In the genomic region with DNA sequence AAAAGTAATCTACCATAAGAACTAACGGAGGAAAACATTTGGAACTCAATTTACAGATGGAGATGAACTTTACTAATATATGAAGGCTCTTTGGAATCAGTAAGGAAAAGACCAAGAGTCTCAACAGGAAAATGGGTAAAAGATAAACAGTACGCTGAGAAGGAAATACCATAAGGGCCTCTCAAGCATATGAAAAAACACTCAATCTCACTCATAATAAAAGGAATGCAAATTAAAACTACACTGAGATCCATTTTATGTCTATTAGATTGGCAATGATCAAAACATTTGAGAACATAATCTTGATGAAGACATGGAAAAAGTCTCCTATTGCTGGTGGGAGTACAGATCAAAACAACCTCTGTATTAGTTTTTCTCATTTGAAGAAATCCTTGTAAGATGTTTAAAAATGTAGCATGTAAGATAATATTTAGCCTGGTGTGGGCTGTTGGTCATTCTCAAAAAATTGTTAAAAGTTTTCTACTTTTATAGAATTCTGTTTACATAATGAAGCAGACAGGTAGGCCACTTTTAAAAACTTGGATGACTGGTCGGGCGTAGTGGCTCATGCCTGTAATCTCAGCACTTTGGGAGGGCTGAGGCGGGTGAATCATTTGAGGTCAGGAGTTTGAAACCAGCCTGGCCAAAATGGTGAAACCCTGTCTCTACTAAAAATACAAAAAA, we compare ENCODE assay signal across 14 cellular contexts. TPM values are rescaled to one million over a fixed set of nuclear protein-coding genes. Genes with fewer than 3 reads are reported as not detected.
DNase-seq lines count a peak whose midpoint lies in the region; ATAC-seq, FAIRE-seq and TF ChIP-seq lines count a peak whose summit lies in the region.
"Had no signal": no experiment of that assay in that cellular context is flagged by ENCODE, and none has a peak within 500 bp of the region (broad histone marks: within the 10 kb centered on the region; RNA-seq: fewer than 3 reads in every experiment).

No MANE protein-coding gene starts in this region.

- H3K4me1 Mint-ChIP-seq in astrocyte (ENCODE audit: low read depth, unreplicated experiment): peaks cover 2% of the 10 kb centered on the region

- intact Hi-C loops in lower lobe of right lung (cut with DNase I) (no loop called here), dorsolateral prefrontal cortex (cut with DNase I) (no loop called here)

- H3K9me3 ChIP-seq in astrocyte (ENCODE audit: insufficient read depth, low read depth, low read length) (no peaks in the 10 kb centered on the region), lower lobe of right lung (no peaks in the 10 kb centered on the region)

- H3K4me2 ChIP-seq in astrocyte (ENCODE audit: low read length): peak overlapping the region; percentile 43

- H3K27ac Mint-ChIP-seq in astrocyte (ENCODE audit: unreplicated experiment): no peak overlapping the region

- no peaks in the 10 kb centered on the region for H3K36me3 Mint-ChIP-seq in astrocyte (ENCODE audit: low read depth, unreplicated experiment)

- H3K27me3 ChIP-seq in astrocyte (ENCODE audit: insufficient read depth, low read length): no peaks in the 10 kb centered on the region
- no peaks in the 10 kb centered on the region for H3K27me3 ChIP-seq in lower lobe of right lung (ENCODE audit: low read depth)
- no peaks in the 10 kb centered on the region for H3K27me3 ChIP-seq in dorsolateral prefrontal cortex

- H3K4me1 ChIP-seq in astrocyte (ENCODE audit: insufficient read depth, low read length) (peaks cover 12% of the 10 kb centered on the region), lower lobe of right lung (peaks cover 17% of the 10 kb centered on the region)

- no peak overlapping the region for H3K9ac ChIP-seq in astrocyte (ENCODE audit: low read length)

- peaks cover 7% of the 10 kb centered on the region for H4K20me1 ChIP-seq in astrocyte (ENCODE audit: insufficient read depth, low read length)

- no peak overlapping the region for H3K4me3 Mint-ChIP-seq in astrocyte (ENCODE audit: unreplicated experiment)
- H3K4me3 Mint-ChIP-seq: central memory CD8-positive, alpha-beta T cell had no signal

- H3K9me3 Mint-ChIP-seq in astrocyte (ENCODE audit: unreplicated experiment): no peaks in the 10 kb centered on the region
- H3K9me3 Mint-ChIP-seq: central memory CD8-positive, alpha-beta T cell had no signal

- ATAC-seq in lower lobe of right lung: peak; percentile 35 to 85
- ATAC-seq: GM12878 had no signal

- DNase-seq in stimulated activated CD4-positive, alpha-beta T cell treated with anti-CD3 and anti-CD28 coated beads, Interleukin-1b, Interleukin-23, amount 100 ng/mL, for 48 hours: peak; percentile 28
- DNase-seq in stimulated activated CD4-positive, alpha-beta T cell treated with anti-CD3 and anti-CD28 coated beads, Interleukin-4, amount 100 ng/mL, for 4 hours: no peak
- DNase-seq in astrocyte (ENCODE audit: low read depth): peak; percentile 73
- DNase-seq in lower lobe of right lung: no peak
- no peak for DNase-seq in CD1c-positive myeloid dendritic cell (ENCODE audit: extremely low spot score)
- no peak for DNase-seq in nucleus accumbens (lab: John Stamatoyannopoulos, UW)
- no peak for DNase-seq in dorsolateral prefrontal cortex
- no peak for DNase-seq in inferior parietal cortex (ENCODE audit: extremely low spot score)
- DNase-seq: activated gamma-delta T cell treated with Interleukin-2 at 50 U/mL for 16 hours; DMS79 treated with DMSO at 0.1 percent for 48 hours; NCI-H1694; NK-92 treated with Interleukin-12 subunit alpha and Interleukin-12 subunit beta, amount 100 ng/mL, for 24 hours had no signal

- H3K79me2 ChIP-seq in astrocyte (ENCODE audit: insufficient read depth, low read length): peaks cover 78% of the 10 kb centered on the region

- H3K27ac ChIP-seq in astrocyte (ENCODE audit: low read depth, low read length) (peak overlapping the region; percentile 14), lower lobe of right lung (peak overlapping the region; percentile 56), dorsolateral prefrontal cortex (peak overlapping the region in 3 of 59 donors; percentile 2 to 70 (median 41))

- no peak overlapping the region for H2AFZ ChIP-seq in astrocyte (ENCODE audit: low read depth, low read length)

- no peak for FAIRE-seq in astrocyte (lab: Jason Lieb, UNC)
- FAIRE-seq: GM12878 had no signal

- H3K27me3 Mint-ChIP-seq in astrocyte (ENCODE audit: low read depth, unreplicated experiment): no peaks in the 10 kb centered on the region
- H3K27me3 Mint-ChIP-seq: central memory CD8-positive, alpha-beta T cell had no signal

- H3K36me3 ChIP-seq in astrocyte (ENCODE audit: insufficient read depth, low read length): no peaks in the 10 kb centered on the region
- H3K36me3 ChIP-seq in lower lobe of right lung: no peaks in the 10 kb centered on the region

- TF ChIP-seq CTCF in astrocyte (IDR thresholded peaks at IDR 0.05; ENCODE audit: insufficient read depth, low read depth, low read length) (no peak), lower lobe of right lung (IDR thresholded peaks at IDR 0.05) (no peak), dorsolateral prefrontal cortex (IDR thresholded peaks at IDR 0.05 in 54 of 56, conservative IDR thresholded peaks at IDR 0.05 in 2 of 56; ENCODE audit: low read depth in 1 of 56, partially characterized antibody in 56 of 56) (no peak)

- H3K4me3 ChIP-seq in astrocyte (ENCODE audit: insufficient read depth, low read depth, low read length) (no peak overlapping the region), lower lobe of right lung (no peak overlapping the region), dorsolateral prefrontal cortex (no peak overlapping the region)
- H3K4me3 ChIP-seq: GM12878 had no signal

RNA-seq across cellular contexts. Expression of a gene that starts 14.5 kb away (rescaled TPM):
- total RNA-seq in astrocyte (18.2 and 23.0 TPM in 2 replicates), lower lobe of right lung (30.3 TPM), dorsolateral prefrontal cortex (10 to 100 TPM; 34.5 to 90.2 (median 58.2) TPM)

Comparison
In these comparisons a context has a peak if more than half of its experiments do, and no peak if none do; other contexts are left out.
1. DNase-seq: peak in stimulated activated CD4-positive, alpha-beta T cell treated with anti-CD3 and anti-CD28 coated beads, Interleukin-1b, Interleukin-23, amount 100 ng/mL, for 48 hours (single experiment) and astrocyte (single experiment); none in stimulated activated CD4-positive, alpha-beta T cell treated with anti-CD3 and anti-CD28 coated beads, Interleukin-4, amount 100 ng/mL, for 4 hours (0 of 2), lower lobe of right lung (single experiment), CD1c-positive myeloid dendritic cell (single experiment), nucleus accumbens (0 of 56), dorsolateral prefrontal cortex (0 of 10) and inferior parietal cortex (single experiment).